Comparison of ENCODE assay signal across 20 cellular contexts in the genomic region with DNA sequence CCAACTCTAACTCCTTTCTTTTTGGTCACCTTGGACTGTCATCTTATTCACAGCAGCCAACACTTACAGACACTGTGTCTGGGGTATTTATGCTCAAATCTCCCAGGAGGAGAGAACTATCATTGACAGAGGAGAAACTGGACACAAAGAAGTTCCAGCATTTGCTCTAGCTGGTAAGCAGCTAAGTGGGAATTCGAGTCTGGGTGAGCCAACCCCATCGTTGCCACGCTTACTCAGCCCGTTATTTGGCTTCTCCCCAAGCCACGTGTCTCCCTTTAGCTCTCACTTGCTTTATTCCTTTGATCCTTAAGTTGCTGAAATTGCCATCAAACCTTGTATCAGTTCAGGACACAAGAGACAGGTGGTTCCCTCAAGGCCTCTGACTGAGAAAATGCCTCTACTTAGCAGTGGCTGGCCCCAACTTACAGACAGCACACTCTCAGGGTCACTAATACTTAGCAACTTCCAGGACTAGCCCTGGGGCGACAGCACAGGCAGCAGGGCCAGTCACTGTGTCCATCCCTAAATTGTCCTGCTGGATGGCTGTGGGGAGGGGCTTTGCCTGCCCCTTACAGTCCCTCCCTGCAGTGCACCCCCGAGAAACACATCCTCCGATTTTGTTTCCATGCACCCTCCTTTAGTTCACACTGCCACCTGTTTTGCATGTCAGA. TPM values are rescaled to one million over a fixed set of nuclear protein-coding genes. Genes with fewer than 3 reads are reported as not detected.
DNase-seq lines count a peak whose midpoint lies in the region; ATAC-seq and TF ChIP-seq lines count a peak whose summit lies in the region.
"Had no signal": no experiment of that assay in that cellular context is flagged by ENCODE, and none has a peak within 500 bp of the region (broad histone marks: within the 10 kb centered on the region; RNA-seq: fewer than 3 reads in every experiment).

No MANE protein-coding gene starts in this region.

- no peak overlapping the region for H3K18ac ChIP-seq in trophoblast cell (ENCODE audit: low read length)

- H2AFZ ChIP-seq in PC-3 (ENCODE audit: low read length), result no peak overlapping the region
- H2AFZ ChIP-seq in fibroblast of lung (ENCODE audit: low read length), result no peak overlapping the region
- no peak overlapping the region for H2AFZ ChIP-seq in trophoblast cell (ENCODE audit: insufficient read depth, low read length, poor library complexity)

- H3K27ac ChIP-seq in PC-3 (ENCODE audit: low read length) (no peak overlapping the region), fibroblast of lung (ENCODE audit: insufficient read depth, low read length) (no peak overlapping the region), trophoblast cell (ENCODE audit: low read depth, low read length) (no peak overlapping the region)

- no peak overlapping the region for H4K8ac ChIP-seq in trophoblast cell (ENCODE audit: low read depth, low read length)

- H3K79me2 ChIP-seq in PC-3 (ENCODE audit: low read length), result no peaks in the 10 kb centered on the region
- H3K79me2 ChIP-seq in fibroblast of lung (ENCODE audit: control insufficient read depth, insufficient read depth, low read length), result no peaks in the 10 kb centered on the region
- H3K79me2 ChIP-seq in trophoblast cell (ENCODE audit: control insufficient read depth, insufficient read depth, low read length, poor library complexity), result no peaks in the 10 kb centered on the region

- DNase-seq in ELR (ENCODE audit: low read depth), result peak; percentile 28
- peak; percentile 16 for DNase-seq in PC-3
- DNase-seq in fibroblast of lung (ENCODE audit: low read depth in 2 of 2), result peak; percentile 20 to 28
- peak; percentile 65 for DNase-seq in renal cortical epithelial cell (ENCODE audit: low read depth)
- no peak for DNase-seq in DMS153 (lab: John Stamatoyannopoulos, UW)
- DNase-seq in C1 segment of cervical spinal cord (lab: John Stamatoyannopoulos, UW), result no peak
- DNase-seq in trophoblast cell, result no peak
- DNase-seq: activated naive CD8-positive, alpha-beta T cell treated with anti-CD3 and anti-CD28 coated beads, Interleukin-2, amount 10 ng/mL, durations not matched to agents 7 days and 5 days; CD4-positive, CD25-positive, alpha-beta regulatory T cell; cortex of kidney; NCI-H1048; NCI-H2171 treated with DMSO at 0.1 percent for 48 hours; NK-92 treated with Interleukin-12 subunit alpha and Interleukin-12 subunit beta, amount 100 ng/mL, for 24 hours; stimulated activated CD4-positive, alpha-beta T cell treated with anti-CD3 and anti-CD28 coated beads, Interleukin-4, amount 100 ng/mL, for 4 hours; stimulated activated naive CD4-positive, alpha-beta T cell had no signal

- no peak overlapping the region for H2BK5ac ChIP-seq in trophoblast cell (ENCODE audit: low read depth, low read length, poor library complexity)

- POLR2A ChIA-PET in PC-3 (lab: Charles Lee; ENCODE audit: unreplicated experiment), result no interaction called here

- H3K27me3 ChIP-seq in PC-3 (ENCODE audit: low read length), result peaks cover 42% of the 10 kb centered on the region
- H3K27me3 ChIP-seq in fibroblast of lung (ENCODE audit: control insufficient read depth, insufficient read depth, low read length), result peaks cover 3% of the 10 kb centered on the region
- no peaks in the 10 kb centered on the region for H3K27me3 ChIP-seq in trophoblast cell (ENCODE audit: insufficient read depth, low read length)

- H3K36me3 ChIP-seq in PC-3 (ENCODE audit: low read depth, low read length) (no peaks in the 10 kb centered on the region), fibroblast of lung (ENCODE audit: control insufficient read depth, insufficient read depth, low read length) (no peaks in the 10 kb centered on the region), trophoblast cell (ENCODE audit: control insufficient read depth in 1 of 2, insufficient read depth in 2 of 2, low read length in 2 of 2) (no peaks in the 10 kb centered on the region)

- H2AK5ac ChIP-seq in trophoblast cell (ENCODE audit: low read length), result no peak overlapping the region

- H3K4me2 ChIP-seq in PC-3 (ENCODE audit: low read length) (no peak overlapping the region), fibroblast of lung (ENCODE audit: extremely low read depth, insufficient read depth, low read length) (no peak overlapping the region), trophoblast cell (ENCODE audit: low read length) (no peak overlapping the region)

- no TSS peak for BruUV-seq in PC-3 (replicated peaks; lab: Mats Ljungman, UMichigan)

- H3K4ac ChIP-seq in trophoblast cell (ENCODE audit: low read depth, low read length), result no peak overlapping the region

- H3K79me1 ChIP-seq in trophoblast cell (ENCODE audit: low read length), result no peaks in the 10 kb centered on the region

- no peak overlapping the region for H4K91ac ChIP-seq in trophoblast cell (ENCODE audit: low read depth, low read length)

- H3K4me3 ChIP-seq in PC-3 (ENCODE audit: low read length) (no peak overlapping the region), fibroblast of lung (replicated peaks in 1 of 4; ENCODE audit: control extremely low read depth in 1 of 4, insufficient read depth in 1 of 4, low read depth in 3 of 4, low read length in 4 of 4) (no peak overlapping the region), trophoblast cell (ENCODE audit: low read depth, low read length) (no peak overlapping the region)

- WGBS in trophoblast cell (ENCODE audit: extremely low coverage, insufficient coverage, insufficient read length), result no CpG with 5 or more reads among the region's 8 CpGs

- H4K12ac ChIP-seq in trophoblast cell (ENCODE audit: low read depth, low read length), result no peak overlapping the region

- intact Hi-C loops in PC-3 (cut with micrococcal nuclease), result no loop called here

- H3K9me3 ChIP-seq in PC-3 (ENCODE audit: low read length) (no peaks in the 10 kb centered on the region), fibroblast of lung (ENCODE audit: control insufficient read depth, insufficient read depth, low read depth, low read length) (no peaks in the 10 kb centered on the region), trophoblast cell (ENCODE audit: insufficient read depth, low read depth, low read length) (peaks cover 3% of the 10 kb centered on the region)

- no peak overlapping the region for H3K9ac ChIP-seq in PC-3 (ENCODE audit: low read length)
- no peak overlapping the region for H3K9ac ChIP-seq in fibroblast of lung (ENCODE audit: insufficient read depth, low read length)
- H3K9ac ChIP-seq in trophoblast cell (ENCODE audit: low read length), result no peak overlapping the region

- peaks cover 9% of the 10 kb centered on the region for H3K4me1 ChIP-seq in PC-3 (ENCODE audit: insufficient read depth, low read length)
- H3K4me1 ChIP-seq in fibroblast of lung (ENCODE audit: control insufficient read depth, extremely low read depth, insufficient read depth, low read length), result no peaks in the 10 kb centered on the region
- peaks cover 0 to 5% of the 10 kb centered on the region in 2 experiments for H3K4me1 ChIP-seq in trophoblast cell (ENCODE audit: control insufficient read depth in 1 of 2, insufficient read depth in 2 of 2, low read length in 2 of 2)

- CTCF ChIA-PET in PC-3 (lab: Charles Lee), result no interaction called here

- H2BK120ac ChIP-seq in trophoblast cell (ENCODE audit: insufficient read depth, low read length, poor library complexity), result no peak overlapping the region

- TF ChIP-seq CTCF in PC-3 (conservative IDR thresholded peaks at IDR 0.05; ENCODE audit: low read depth, low read length) (no peak), fibroblast of lung (conservative IDR thresholded peaks at IDR 0.05 in 1 of 2, IDR thresholded peaks at IDR 0.05 in 1 of 2; ENCODE audit: low read depth in 1 of 2, low read length in 2 of 2) (no peak)

- H4K20me1 ChIP-seq in PC-3 (ENCODE audit: low read length) (no peaks in the 10 kb centered on the region), fibroblast of lung (ENCODE audit: control insufficient read depth, extremely low read depth, insufficient read depth, low read length) (no peaks in the 10 kb centered on the region)

- no peaks in the 10 kb centered on the region for H3K9me2 ChIP-seq in PC-3 (replicated peaks; ENCODE audit: low read length)

- no peak overlapping the region for H3K14ac ChIP-seq in trophoblast cell (ENCODE audit: low read length)

- no peak overlapping the region for H3K23ac ChIP-seq in trophoblast cell (ENCODE audit: low read length)

- peak; percentile 33 for ATAC-seq in PC-3
- ATAC-seq in GM21528 (IDR thresholded peaks at IDR 0.05; ENCODE audit: low FRiP score, unreplicated experiment), result no peak
- ATAC-seq: activated CD4-positive, CD25-positive, alpha-beta regulatory T cell treated with anti-CD3 and anti-CD28 coated beads, Interleukin-2, amount 50 U/mL, for 24 hours; HCT116 had no signal

- H3F3A ChIP-seq in PC-3 (ENCODE audit: low read length, unreplicated experiment), result no peaks in the 10 kb centered on the region

- no peak overlapping the region for H2BK12ac ChIP-seq in trophoblast cell (ENCODE audit: low read length)

RNA-seq across cellular contexts. Expression of a gene that starts 1.4 kb away (rescaled TPM):
- total RNA-seq in PC-3 (2014; rRNA removed), result not detected in 2 replicates
- not detected in 2 replicates for total RNA-seq in fibroblast of lung
- not detected in 2 replicates for polyA plus RNA-seq in fibroblast of lung
- polyA plus RNA-seq in fibroblast of lung (2012), result not detected in 2 replicates
- polyA minus RNA-seq in fibroblast of lung (ENCODE audit: low replicate concordance), result not detected in 2 replicates
- 0.89 TPM in 1 of 2 replicates, not detected in the other for total RNA-seq in renal cortical epithelial cell
- not detected in 2 replicates for polyA plus RNA-seq in trophoblast cell (2013)
- total RNA-seq: activated naive CD8-positive, alpha-beta T cell treated with anti-CD3 and anti-CD28 coated beads, Interleukin-2, amount 10 ng/mL, durations not matched to agents 7 days and 5 days; CD4-positive, CD25-positive, alpha-beta regulatory T cell; frontal cortex; kidney epithelial cell had no signal
- polyA plus RNA-seq: CD4-positive, CD25-positive, alpha-beta regulatory T cell had no signal

RNA-seq across cellular contexts. Expression of a gene that starts 42.4 kb away (rescaled TPM):
- not detected in 2 replicates for total RNA-seq in PC-3 (2014; rRNA removed)
- total RNA-seq in fibroblast of lung, result not detected in 2 replicates
- polyA plus RNA-seq in fibroblast of lung, result not detected in 2 replicates
- not detected in 2 replicates for polyA plus RNA-seq in fibroblast of lung (2012)
- not detected in 2 replicates for polyA minus RNA-seq in fibroblast of lung (ENCODE audit: low replicate concordance)
- not detected in 2 replicates for total RNA-seq in renal cortical epithelial cell
- polyA plus RNA-seq in trophoblast cell (2013), result not detected in 2 replicates
- total RNA-seq: activated naive CD8-positive, alpha-beta T cell treated with anti-CD3 and anti-CD28 coated beads, Interleukin-2, amount 10 ng/mL, durations not matched to agents 7 days and 5 days; CD4-positive, CD25-positive, alpha-beta regulatory T cell; frontal cortex; kidney epithelial cell had no signal
- polyA plus RNA-seq: CD4-positive, CD25-positive, alpha-beta regulatory T cell had no signal

Comparison
In these comparisons a context has a peak if more than half of its experiments do, and no peak if none do; other contexts are left out.
1. DNase-seq: peak in ELR (single experiment), PC-3 (single experiment), fibroblast of lung (2 of 2) and renal cortical epithelial cell (single experiment); none in DMS153 (single experiment), C1 segment of cervical spinal cord (0 of 14) and trophoblast cell (0 of 2).